In the genomic region with DNA sequence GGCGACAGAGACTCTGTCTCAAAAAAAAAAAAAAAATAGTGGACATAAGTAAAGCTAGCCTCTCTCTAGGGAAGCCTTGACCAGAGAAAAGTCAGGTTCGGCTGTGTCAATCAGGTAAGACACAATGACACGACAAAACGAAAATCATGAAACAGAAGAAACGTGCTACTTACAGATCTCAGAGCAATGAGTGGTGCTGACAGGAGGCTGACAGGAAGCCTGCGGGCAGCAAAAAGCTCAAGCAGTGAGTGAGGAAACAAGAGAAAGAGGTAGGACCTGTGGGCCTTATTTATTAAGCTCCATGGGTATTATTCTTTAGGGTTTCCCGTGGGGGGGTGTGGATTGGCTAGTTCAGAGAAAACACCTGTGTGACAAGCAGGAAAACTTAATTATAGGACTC, we compare ENCODE assay signal across 26 cellular contexts.
"Had no signal": no experiment of that assay in that cellular context is flagged by ENCODE, and none has a peak within 500 bp of the region (broad histone marks: within the 10 kb centered on the region; RNA-seq: fewer than 3 reads in every experiment).

No MANE protein-coding gene starts in this region.

- H3K27ac ChIP-seq: KMS-11, Peyer's patch, RWPE1, SJCRH30, VCaP had no signal

- H3K27ac Mint-ChIP-seq: activated CD4-positive, alpha-beta memory T cell treated with anti-CD3 and anti-CD28 coated beads for 36 hours; activated CD4-positive, alpha-beta T cell treated with anti-CD3 and anti-CD28 coated beads, Interleukin-2, amount 10 ng/mL, durations not matched to agents 7 days and 5 days; activated naive CD4-positive, alpha-beta T cell treated with anti-CD3 and anti-CD28 coated beads for 36 hours; activated naive CD8-positive, alpha-beta T cell; activated T-helper 17 cell treated with anti-CD3 and anti-CD28 coated beads, Interleukin-2, amount 50 U/mL, for 72 hours; brain had no signal

- H3K9me3 ChIP-seq: Peyer's patch, SJCRH30, SK-N-SH had no signal

- H3K4me3 Mint-ChIP-seq: activated CD4-positive, alpha-beta memory T cell treated with anti-CD3 and anti-CD28 coated beads for 36 hours; activated CD4-positive, alpha-beta T cell treated with anti-CD3 and anti-CD28 coated beads, Interleukin-2, amount 10 ng/mL, durations not matched to agents 7 days and 5 days; activated naive CD4-positive, alpha-beta T cell treated with anti-CD3 and anti-CD28 coated beads for 36 hours; activated naive CD8-positive, alpha-beta T cell; activated T-helper 17 cell treated with anti-CD3 and anti-CD28 coated beads, Interleukin-2, amount 50 U/mL, for 72 hours; brain; central memory CD8-positive, alpha-beta T cell had no signal

- ATAC-seq: activated T-helper 17 cell treated with anti-CD3 and anti-CD28 coated beads, Interleukin-2, amount 50 U/mL, for 72 hours had no signal

- H3K4me2 ChIP-seq: KMS-11, SK-N-SH had no signal

- H3K4me1 Mint-ChIP-seq: activated CD4-positive, alpha-beta T cell treated with anti-CD3 and anti-CD28 coated beads, Interleukin-2, amount 10 ng/mL, durations not matched to agents 7 days and 5 days; activated T-helper 17 cell treated with anti-CD3 and anti-CD28 coated beads, Interleukin-2, amount 50 U/mL, for 72 hours; central memory CD8-positive, alpha-beta T cell had no signal

- H3K4me3 ChIP-seq: Peyer's patch, SJCRH30 had no signal

- H3K36me3 Mint-ChIP-seq: activated CD4-positive, alpha-beta memory T cell treated with anti-CD3 and anti-CD28 coated beads for 36 hours; activated naive CD8-positive, alpha-beta T cell; brain had no signal

- H3K36me3 ChIP-seq: Peyer's patch, SJCRH30 had no signal

- H3K27me3 ChIP-seq: Peyer's patch, SJCRH30 had no signal

- H3K9me2 ChIP-seq: SK-N-SH had no signal

- H3K9ac ChIP-seq: KMS-11, SK-N-SH had no signal

- H3K4me1 ChIP-seq: Peyer's patch, SJCRH30 had no signal

- H3K27me3 Mint-ChIP-seq: activated CD4-positive, alpha-beta memory T cell treated with anti-CD3 and anti-CD28 coated beads for 36 hours; activated CD4-positive, alpha-beta T cell treated with anti-CD3 and anti-CD28 coated beads, Interleukin-2, amount 10 ng/mL, durations not matched to agents 7 days and 5 days; activated naive CD8-positive, alpha-beta T cell; activated T-helper 17 cell treated with anti-CD3 and anti-CD28 coated beads, Interleukin-2, amount 50 U/mL, for 72 hours; brain; central memory CD8-positive, alpha-beta T cell had no signal

- H3K9me3 Mint-ChIP-seq: activated CD4-positive, alpha-beta T cell treated with anti-CD3 and anti-CD28 coated beads, Interleukin-2, amount 10 ng/mL, durations not matched to agents 7 days and 5 days; activated naive CD4-positive, alpha-beta T cell treated with anti-CD3 and anti-CD28 coated beads for 36 hours had no signal

- DNase-seq: activated CD4-positive, alpha-beta memory T cell treated with anti-CD3 and anti-CD28 coated beads for 36 hours; activated CD4-positive, alpha-beta T cell treated with anti-CD3 and anti-CD28 coated beads, Interleukin-2, amount 10 ng/mL, durations not matched to agents 7 days and 5 days; activated CD4-positive, CD25-positive, alpha-beta regulatory T cell; activated CD8-positive, alpha-beta memory T cell treated with anti-CD3 and anti-CD28 coated beads for 24 hours; activated gamma-delta T cell; activated naive CD4-positive, alpha-beta T cell treated with anti-CD3 and anti-CD28 coated beads for 36 hours; activated T-cell treated with anti-CD3 and anti-CD28 coated beads, Interleukin-2, amount 50 U/mL, for 48 hours; amygdala; NCI-H1105 treated with DMSO at 0.1 percent for 48 hours; NCI-H2029; NCI-H2107; NCI-H2171 treated with DMSO at 0.1 percent for 48 hours; NCI-H510A treated with DMSO at 0.1 percent for 48 hours; OCI-M1; Peyer's patch; Right ventricle myocardium superior; SJCRH30; SK-N-SH; T-helper 1 cell had no signal
